ENCODE assay signal across 10 cellular contexts in the genomic region with DNA sequence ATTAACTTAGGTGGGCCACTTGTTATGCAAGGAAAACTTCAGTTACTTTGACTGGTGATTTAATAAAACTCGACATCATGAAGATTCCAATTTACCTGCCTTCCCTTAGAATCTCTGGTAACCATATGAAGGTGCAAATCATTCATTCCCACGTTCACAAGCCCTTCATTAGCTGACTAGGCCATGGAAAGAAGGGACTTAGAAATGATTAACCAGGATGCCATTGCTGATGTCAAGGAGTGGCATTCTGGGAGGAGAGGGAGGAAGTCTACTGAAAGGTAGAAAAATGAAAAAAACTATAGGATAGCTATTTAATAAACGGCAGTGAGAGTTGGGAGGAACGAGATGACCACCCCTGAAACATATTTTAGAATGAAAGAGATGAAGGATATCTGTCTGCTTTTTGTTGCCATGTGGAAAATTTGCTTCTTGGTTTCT. TPM values are rescaled to one million over a fixed set of nuclear protein-coding genes. Genes with fewer than 3 reads are reported as not detected.
DNase-seq lines count a peak whose midpoint lies in the region; ATAC-seq and TF ChIP-seq lines count a peak whose summit lies in the region.
"Had no signal": no experiment of that assay in that cellular context is flagged by ENCODE, and none has a peak within 500 bp of the region (broad histone marks: within the 10 kb centered on the region; RNA-seq: fewer than 3 reads in every experiment).

No MANE protein-coding gene starts in this region.

- no peak overlapping the region for H3K9ac ChIP-seq in HUES48 (ENCODE audit: low read depth, low read length)

- intact Hi-C loops in CD4-positive, alpha-beta T cell (cut with DNase I, micrococcal nuclease), result loop anchor here in 1 of 2 experiments (2.0 to 5.0 kb wide), 3 partner anchors 502 to 1184 kb away; a partner anchor contains a TSS

- POLR2A ChIA-PET in CD4-positive, alpha-beta T cell (lab: Charles Lee), result interaction anchor here (1.4 to 1.9 kb wide), 2 partner anchors 12 to 19 kb away, joined by 4 to 9 read pairs; no protein-coding TSS in a partner anchor

- H3K9me3 ChIP-seq in CD4-positive, alpha-beta T cell (ENCODE audit: control insufficient read depth, low read length), result no peaks in the 10 kb centered on the region
- H3K9me3 ChIP-seq in HUES48 (ENCODE audit: control insufficient read depth, insufficient read depth, low read length), result no peaks in the 10 kb centered on the region
- no peaks in the 10 kb centered on the region for H3K9me3 ChIP-seq in mesodermal cell (ENCODE audit: control insufficient read depth, low read length)

- H3K4me3 Mint-ChIP-seq in CD4-positive, alpha-beta T cell, result peak overlapping the region; percentile 96
- peak overlapping the region; percentile 98 for H3K4me3 Mint-ChIP-seq in activated naive CD8-positive, alpha-beta T cell

- peaks cover 15% of the 10 kb centered on the region for H3K4me1 ChIP-seq in HUES48 (ENCODE audit: control insufficient read depth, insufficient read depth, low read length)
- H3K4me1 ChIP-seq in mesodermal cell (ENCODE audit: control insufficient read depth, insufficient read depth, low read length, poor library complexity, severe bottlenecking), result peaks cover 5% of the 10 kb centered on the region

- H3K4me1 Mint-ChIP-seq in CD4-positive, alpha-beta T cell (ENCODE audit: low read depth), result peaks cover 41% of the 10 kb centered on the region
- H3K4me1 Mint-ChIP-seq in activated naive CD8-positive, alpha-beta T cell (ENCODE audit: low read depth), result peaks cover 41% of the 10 kb centered on the region

- peak overlapping the region; percentile 88 for H3K4me3 ChIP-seq in HUES48 (ENCODE audit: low read depth, low read length)
- peak overlapping the region; percentile 8 for H3K4me3 ChIP-seq in mesodermal cell (ENCODE audit: extremely low read depth, insufficient read depth, low read length, poor library complexity, severe bottlenecking)

- no peaks in the 10 kb centered on the region for H3K27me3 ChIP-seq in CD4-positive, alpha-beta T cell (ENCODE audit: control insufficient read depth, insufficient read depth, low read length)
- no peaks in the 10 kb centered on the region for H3K27me3 ChIP-seq in HUES48 (ENCODE audit: control insufficient read depth, insufficient read depth, low read length)

- no peak for DNase-seq in CD4-positive, alpha-beta T cell
- no peak for DNase-seq in foreskin melanocyte
- DNase-seq in LoVo (ENCODE audit: low spot score), result no peak
- DNase-seq in NCI-H69 (lab: John Stamatoyannopoulos, UW), result no peak
- DNase-seq: activated naive CD4-positive, alpha-beta T cell treated with Interleukin-2 at 50 U/mL for 16 hours; NCI-H187 had no signal

- peaks cover 53% of the 10 kb centered on the region for H3K36me3 Mint-ChIP-seq in CD4-positive, alpha-beta T cell (ENCODE audit: low read depth)
- H3K36me3 Mint-ChIP-seq in activated naive CD8-positive, alpha-beta T cell, result peaks cover 27% of the 10 kb centered on the region

- peaks cover 53% of the 10 kb centered on the region for H3K36me3 ChIP-seq in HUES48 (ENCODE audit: control insufficient read depth, insufficient read depth, low read length)
- peaks cover 52% of the 10 kb centered on the region for H3K36me3 ChIP-seq in mesodermal cell (ENCODE audit: control insufficient read depth, insufficient read depth, low read length)

- TF ChIP-seq CTCF in CD4-positive, alpha-beta T cell (IDR thresholded peaks at IDR 0.05), result no peak

- ATAC-seq in CD4-positive, alpha-beta T cell (ENCODE audit: poor library complexity), result no peak
- no peak for ATAC-seq in HG02642 (IDR thresholded peaks at IDR 0.05; ENCODE audit: poor library complexity, unreplicated experiment)

- CTCF ChIA-PET in CD4-positive, alpha-beta T cell (lab: Charles Lee), result no interaction called here

- H3K27ac Mint-ChIP-seq in CD4-positive, alpha-beta T cell, result peak overlapping the region; percentile 92
- peak overlapping the region; percentile 97 for H3K27ac Mint-ChIP-seq in activated naive CD8-positive, alpha-beta T cell

- H3K9me3 Mint-ChIP-seq in CD4-positive, alpha-beta T cell, result no peaks in the 10 kb centered on the region
- H3K9me3 Mint-ChIP-seq in activated naive CD8-positive, alpha-beta T cell (ENCODE audit: low read depth), result no peaks in the 10 kb centered on the region

- H3K27ac ChIP-seq in CD4-positive, alpha-beta T cell (ENCODE audit: low read depth, low read length), result no peak overlapping the region
- H3K27ac ChIP-seq in HUES48 (ENCODE audit: low read depth, low read length) (no peak overlapping the region), mesodermal cell (ENCODE audit: low read depth, low read length, severe bottlenecking) (no peak overlapping the region)

- H3K27me3 Mint-ChIP-seq in CD4-positive, alpha-beta T cell, result no peaks in the 10 kb centered on the region
- no peaks in the 10 kb centered on the region for H3K27me3 Mint-ChIP-seq in activated naive CD8-positive, alpha-beta T cell

- 90 to 93% methylated on average over 3 to 4 of the region's 4 CpGs for WGBS in mesodermal cell (ENCODE audit: insufficient coverage in 2 of 2), 2 experiments

RNA-seq across cellular contexts. Expression of a gene that starts 1.4 kb away (rescaled TPM):
- 10 to 100 TPM; 40.5 to 43.3 TPM for total RNA-seq in CD4-positive, alpha-beta T cell
- 111 TPM for polyA plus RNA-seq in mesodermal cell (2013, experiment 1 of 2)
- 112 TPM for polyA plus RNA-seq in mesodermal cell (2013, experiment 2 of 2)
